8 cellular contexts compared by ENCODE assay signal in the genomic region with DNA sequence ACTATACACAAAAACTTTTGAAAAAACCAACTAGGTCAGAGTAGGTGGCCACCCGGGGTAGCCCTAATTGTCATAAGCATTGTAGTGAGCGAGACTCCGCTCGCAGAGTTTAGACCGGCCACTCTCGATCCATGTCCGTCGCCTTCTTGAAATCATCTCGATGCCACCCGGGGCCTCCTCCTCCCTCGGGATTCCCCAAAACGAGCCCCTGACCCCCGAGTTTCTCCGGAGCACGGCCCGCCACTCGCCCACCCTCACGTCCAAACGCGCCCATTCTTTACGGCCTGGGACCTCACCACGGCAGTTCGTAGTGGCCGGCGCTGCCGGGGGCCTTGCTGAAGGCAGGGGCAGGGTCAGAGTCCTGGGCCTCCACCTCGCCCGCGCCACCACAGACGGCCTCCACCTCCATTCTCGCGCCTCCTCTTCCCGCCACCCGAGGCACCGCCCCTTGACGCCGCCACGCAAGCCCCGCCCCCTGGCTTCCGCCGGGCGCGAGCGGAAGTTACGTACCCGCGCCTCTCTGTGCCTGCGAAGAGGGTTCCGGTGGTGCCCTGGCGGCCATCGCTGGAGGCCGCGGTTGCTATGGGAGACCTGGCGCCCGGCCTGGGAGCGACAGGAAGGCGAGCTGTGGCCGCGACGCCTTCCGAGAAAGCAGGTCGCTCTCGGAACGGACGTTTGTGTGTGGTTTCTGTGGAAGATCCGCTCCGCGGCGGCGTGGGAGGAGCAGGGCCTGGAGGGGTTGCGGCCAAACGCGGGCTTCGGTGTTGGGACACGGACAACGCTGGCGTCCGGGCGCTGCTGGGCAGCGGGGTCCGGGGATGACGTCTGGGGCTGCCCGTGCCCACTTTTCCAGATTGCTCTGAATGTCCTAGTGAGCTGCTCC. TPM values are rescaled to one million over a fixed set of nuclear protein-coding genes. Genes with fewer than 3 reads are reported as not detected.
A peak's percentile ranks its signal among the peaks of the same experiment; 100 is the strongest.
DNase-seq lines count a peak whose midpoint lies in the region; ATAC-seq and TF ChIP-seq lines count a peak whose summit lies in the region.

TSS of gene RFC2 (minus strand) at position 425 of the 883 bp plus-strand sequence. CDS start at position 409, 16 bp downstream.

- no peaks in the 10 kb centered on the region for H3K27me3 ChIP-seq in BJ (ENCODE audit: control insufficient read depth, insufficient read depth, low read length)

- no peaks in the 10 kb centered on the region for H3K27me3 Mint-ChIP-seq in activated CD4-positive, alpha-beta T cell treated with anti-CD3 and anti-CD28 coated beads, Interleukin-2, amount 10 ng/mL, durations not matched to agents 24 days and 14 days

- intact Hi-C loops in activated CD4-positive, alpha-beta T cell treated with anti-CD3 and anti-CD28 coated beads, Interleukin-2, amount 10 ng/mL, durations not matched to agents 24 days and 14 days (cut with micrococcal nuclease), result loop anchor here (1.0 to 5.0 kb wide), 4 partner anchors 36 to 171 kb away; partner anchors contain the start of genes EIF4H and LIMK1

- peaks cover 29% of the 10 kb centered on the region for H3K36me3 Mint-ChIP-seq in activated CD4-positive, alpha-beta T cell treated with anti-CD3 and anti-CD28 coated beads, Interleukin-2, amount 10 ng/mL, durations not matched to agents 24 days and 14 days (ENCODE audit: low read depth)

- ATAC-seq in HG03442 (IDR thresholded peaks at IDR 0.05; ENCODE audit: unreplicated experiment), result peak; percentile 91

- peaks cover 9% of the 10 kb centered on the region for H3K36me3 ChIP-seq in BJ (ENCODE audit: control insufficient read depth, insufficient read depth, low read length)

- no peaks in the 10 kb centered on the region for H3K9me3 Mint-ChIP-seq in activated CD4-positive, alpha-beta T cell treated with anti-CD3 and anti-CD28 coated beads, Interleukin-2, amount 10 ng/mL, durations not matched to agents 24 days and 14 days

- POLR2A ChIA-PET in BJ (lab: Charles Lee), result no interaction called here

- peak within 1 kb of the TSS; percentile 86 to 99 for H3K27ac ChIP-seq in coronary artery

- H3K4me1 Mint-ChIP-seq in activated CD4-positive, alpha-beta T cell treated with anti-CD3 and anti-CD28 coated beads, Interleukin-2, amount 10 ng/mL, durations not matched to agents 24 days and 14 days, result peaks cover 23% of the 10 kb centered on the region

- TF ChIP-seq CTCF in BJ (IDR thresholded peaks at IDR 0.05; ENCODE audit: insufficient read depth, low read depth, low read length) (peak; percentile 26; the same call in 1 of the 2 replicates), coronary artery (IDR thresholded peaks at IDR 0.05) (no peak)

- H3K4me3 ChIP-seq in BJ (ENCODE audit: low read depth, low read length) (peak within 1 kb of the TSS; percentile 85), coronary artery (peak within 1 kb of the TSS; percentile 86)

- peak within 1 kb of the TSS; percentile 98 for H3K4me3 Mint-ChIP-seq in activated CD4-positive, alpha-beta T cell treated with anti-CD3 and anti-CD28 coated beads, Interleukin-2, amount 10 ng/mL, durations not matched to agents 24 days and 14 days

- CTCF ChIA-PET in BJ (lab: Yijun Ruan, JAX), result interaction anchor here (0.7 to 0.9 kb wide), 3 partner anchors 48 to 195 kb away, joined by 3 read pairs; no protein-coding TSS in a partner anchor

- DNase-seq in BJ (ENCODE audit: low read depth) (peak; percentile 75), GM19238 (ENCODE audit: insufficient read length, low spot score) (peak; percentile 91), NCI-H524 treated with DMSO at 0.1 percent for 48 hours (lab: John Stamatoyannopoulos, UW) (peak; percentile 15), coronary artery (ENCODE audit: low spot score) (peak; percentile 97), left kidney (ENCODE audit: low read depth, low spot score) (peak; percentile 98)
- DNase-seq in activated CD4-positive, alpha-beta T cell treated with anti-CD3 and anti-CD28 coated beads, Interleukin-2, amount 10 ng/mL, durations not matched to agents 24 days and 14 days, result peak; percentile 100
- peak; percentile 98 for DNase-seq in stimulated activated CD4-positive, alpha-beta T cell treated with anti-CD3 and anti-CD28 coated beads, Interleukin-2, amount 100 ng/mL, for 24 hours

- H3K27ac Mint-ChIP-seq in activated CD4-positive, alpha-beta T cell treated with anti-CD3 and anti-CD28 coated beads, Interleukin-2, amount 10 ng/mL, durations not matched to agents 24 days and 14 days, result peak within 1 kb of the TSS; percentile 96

RNA-seq across cellular contexts. Expression of gene RFC2, which starts in this region (rescaled TPM):
- 19.4 and 22.1 TPM in 2 replicates for polyA plus RNA-seq in BJ (2011; rRNA removed)
- 14.0 and 20.1 TPM in 2 replicates for polyA minus RNA-seq in BJ (2011; rRNA and poly(A)+ RNA removed)
- total RNA-seq in activated CD4-positive, alpha-beta T cell treated with anti-CD3 and anti-CD28 coated beads, Interleukin-2, amount 10 ng/mL, durations not matched to agents 24 days and 14 days, result 88.0 and 94.7 TPM in 2 replicates

Comparison
In these comparisons a context has a peak if more than half of its experiments do, and no peak if none do; other contexts are left out.
1. Peak in every context shown above with its lines: DNase-seq, ATAC-seq, H3K4me3 ChIP-seq and H3K27ac ChIP-seq.
2. DNase-seq: peak in every context shown above with its lines; median percentile 100 in activated CD4-positive, alpha-beta T cell treated with anti-CD3 and anti-CD28 coated beads, Interleukin-2, amount 10 ng/mL, durations not matched to agents 24 days and 14 days; 98 in left kidney; 98 in stimulated activated CD4-positive, alpha-beta T cell treated with anti-CD3 and anti-CD28 coated beads, Interleukin-2, amount 100 ng/mL, for 24 hours; 97 in coronary artery; 91 in GM19238; 75 in BJ; 15 in NCI-H524 treated with DMSO at 0.1 percent for 48 hours.